9 cellular contexts compared by ENCODE assay signal in the genomic region with DNA sequence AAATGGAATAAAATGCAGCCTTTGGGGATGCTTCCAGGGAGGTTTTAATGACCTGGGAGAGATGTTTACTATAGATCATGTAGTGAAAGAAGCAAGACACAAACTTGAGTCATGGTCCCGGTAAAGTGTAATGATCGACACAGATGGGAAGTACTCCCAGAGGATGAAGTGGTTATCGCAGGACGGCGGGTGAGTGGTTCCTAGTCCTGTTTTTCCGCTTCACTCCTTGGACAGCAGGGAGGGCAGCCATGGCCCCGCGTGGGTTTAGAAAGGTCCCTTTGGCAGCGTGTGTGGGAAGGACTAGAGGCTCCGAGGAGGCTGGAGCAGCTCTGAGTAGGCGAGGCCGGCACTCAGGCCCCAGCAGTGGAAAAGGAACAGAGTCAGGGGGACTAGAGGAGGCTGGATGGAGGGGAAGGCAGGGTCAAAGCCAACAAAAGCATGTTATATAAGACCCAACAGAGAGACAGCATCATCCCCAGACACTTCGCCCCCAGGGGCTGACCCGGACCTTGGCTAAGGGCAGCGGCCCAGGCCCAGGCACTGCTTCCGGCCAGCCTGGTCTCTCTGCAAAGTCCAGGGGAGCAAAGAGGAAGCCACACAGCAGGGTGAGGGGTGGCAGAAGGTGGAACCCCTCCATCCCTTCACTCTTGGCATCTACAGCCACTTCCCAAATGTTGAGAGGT. TPM values are rescaled to one million over a fixed set of nuclear protein-coding genes. Genes with fewer than 3 reads are reported as not detected.
DNase-seq lines count a peak whose midpoint lies in the region; ATAC-seq and TF ChIP-seq lines count a peak whose summit lies in the region.
"Had no signal": no experiment of that assay in that cellular context is flagged by ENCODE, and none has a peak within 500 bp of the region (broad histone marks: within the 10 kb centered on the region; RNA-seq: fewer than 3 reads in every experiment).

No MANE protein-coding gene starts in this region.

- peak overlapping the region; percentile 82 to 93 (median 91) for H3K27ac Mint-ChIP-seq in nephron
- H3K27ac Mint-ChIP-seq: CD8-positive, alpha-beta T cell had no signal

- H3K4me1 ChIP-seq in Peyer's patch = peaks cover under 1 to 81% (median 9%) of the 10 kb centered on the region in 4 donors

- H3K36me3 Mint-ChIP-seq in nephron (ENCODE audit: low read depth) = peaks cover 5% of the 10 kb centered on the region

- TF ChIP-seq CTCF in AG09309 (IDR thresholded peaks at IDR 0.05; ENCODE audit: control insufficient read depth, insufficient read depth, low read depth, low read length, missing control alignments) (peak; percentile 22), Peyer's patch (IDR thresholded peaks at IDR 0.05) (no peak), nephron (IDR thresholded peaks at IDR 0.05; ENCODE audit: unreplicated experiment in 3 of 3) (no peak)

- H3K4me3 Mint-ChIP-seq in nephron = peak overlapping the region; percentile 24 to 58 (median 26)
- H3K4me3 Mint-ChIP-seq: CD8-positive, alpha-beta T cell had no signal

- peaks cover 52% of the 10 kb centered on the region for H3K4me1 Mint-ChIP-seq in nephron

- H3K27ac ChIP-seq in Peyer's patch (peak overlapping the region; percentile 55 to 83 (median 76)), epithelial cell of prostate (peak overlapping the region; percentile 98)

- ATAC-seq in GM19463 (IDR thresholded peaks at IDR 0.05; ENCODE audit: unreplicated experiment) = no peak
- ATAC-seq: CD8-positive, alpha-beta T cell had no signal

- H3K9me3 Mint-ChIP-seq in nephron = no peaks in the 10 kb centered on the region
- H3K9me3 Mint-ChIP-seq: CD8-positive, alpha-beta T cell had no signal

- H3K9me3 ChIP-seq in Peyer's patch = no peaks in the 10 kb centered on the region

- H3K27me3 Mint-ChIP-seq in nephron (ENCODE audit: low read depth) = no peaks in the 10 kb centered on the region

- TF ChIP-seq POLR2A in Peyer's patch (IDR thresholded peaks at IDR 0.05) = no peak

- peak overlapping the region; percentile 10 for H3K4me3 ChIP-seq in AG09309 (ENCODE audit: control insufficient read depth, low read depth, low read length)
- H3K4me3 ChIP-seq in Peyer's patch = no peak overlapping the region

- H3K36me3 ChIP-seq in Peyer's patch = peaks cover 0 to 19% (median 0%) of the 10 kb centered on the region in 3 donors

- no peaks in the 10 kb centered on the region for H3K27me3 ChIP-seq in Peyer's patch

- DNase-seq in AG09309 (ENCODE audit: low read depth) (no peak), Peyer's patch (peak in 1 of 3 donors; percentile 48), epithelial cell of prostate (ENCODE audit: low read depth, low spot score) (no peak), GOT3 (lab: John Stamatoyannopoulos, UW) (no peak), NCI-H146 treated with DMSO at 0.1 percent for 48 hours (lab: John Stamatoyannopoulos, UW; ENCODE audit: unreplicated experiment) (no peak)
- DNase-seq in stimulated activated CD4-positive, alpha-beta T cell treated with anti-CD3 and anti-CD28 coated beads, Interleukin-12 subunit alpha, Interleukin-12 subunit beta, amount 100 ng/mL, for 4 hours = no peak

RNA-seq across cellular contexts. Expression of a gene that starts 49.1 kb away (rescaled TPM):
- total RNA-seq in Peyer's patch = 10 to 100 TPM in 2 of 4 donors, 1 to 10 TPM in 2; 4.4 to 90.8 (median 12.6) TPM
